18 cellular contexts compared by ENCODE assay signal in the genomic region with DNA sequence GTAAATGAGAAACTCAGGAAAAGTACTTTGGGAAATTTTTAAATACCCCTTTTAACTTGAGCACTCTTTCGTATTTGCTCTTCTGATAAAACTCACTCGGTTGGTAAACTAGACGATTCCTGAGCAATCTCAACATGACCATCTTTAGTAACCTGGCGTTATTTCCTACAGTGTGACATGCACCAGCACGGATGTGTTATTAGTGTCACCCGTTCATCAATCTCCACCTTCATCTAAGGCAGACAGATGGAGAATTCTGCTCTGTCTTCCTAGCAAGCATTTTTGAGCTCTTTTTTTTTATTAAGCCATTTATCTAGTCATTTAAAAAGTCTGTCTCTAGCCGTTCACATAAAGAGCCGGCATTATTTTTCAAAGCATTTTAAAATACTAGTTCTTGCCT.
"Had no signal": no experiment of that assay in that cellular context is flagged by ENCODE, and none has a peak within 500 bp of the region (broad histone marks: within the 10 kb centered on the region; RNA-seq: fewer than 3 reads in every experiment).

No MANE protein-coding gene starts in this region.

- H3K36me3 ChIP-seq: lower lobe of right lung, thyroid gland had no signal

- H3K9me3 Mint-ChIP-seq: activated naive CD4-positive, alpha-beta T cell treated with anti-CD3 and anti-CD28 coated beads, Interleukin-2, amount 50 U/mL, for 72 hours; activated T-helper 1 cell treated with anti-CD3 and anti-CD28 coated beads, Interleukin-12 subunit alpha, Interleukin-12 subunit beta, Interleukin-2, Interleukin-4 antibody, amounts not matched to agents 30 ng/mL and 10 ng/mL and 1 ng/mL, durations not matched to agents 14 hours and 24 hours and 36 hours; nephron progenitor cell; T-helper 1 cell treated with Interleukin-12 subunit alpha and Interleukin-12 subunit beta and Interleukin-4 antibody, amounts not matched to agents 30 μg/mL and 1 μg/mL, for 36 hours had no signal

- H3K27ac ChIP-seq: lower lobe of right lung, thyroid gland had no signal

- H3K27me3 Mint-ChIP-seq: progenitor cell of endocrine pancreas had no signal

- H3K9me3 ChIP-seq: lower lobe of right lung, thyroid gland had no signal

- H3K27ac Mint-ChIP-seq: activated naive CD4-positive, alpha-beta T cell treated with anti-CD3 and anti-CD28 coated beads, Interleukin-2, amount 50 U/mL, for 72 hours; activated T-helper 1 cell treated with anti-CD3 and anti-CD28 coated beads, Interleukin-12 subunit alpha, Interleukin-12 subunit beta, Interleukin-2, Interleukin-4 antibody, amounts not matched to agents 30 ng/mL and 10 ng/mL and 1 ng/mL, durations not matched to agents 14 hours and 24 hours and 36 hours; nephron progenitor cell; progenitor cell of endocrine pancreas; T-helper 1 cell treated with Interleukin-12 subunit alpha and Interleukin-12 subunit beta and Interleukin-4 antibody, amounts not matched to agents 30 μg/mL and 1 μg/mL, for 36 hours had no signal

- DNase-seq: activated CD4-positive, alpha-beta T cell treated with anti-CD3 and anti-CD28 coated beads, Interleukin-2, amount 50 U/mL, for 48 hours; activated gamma-delta T cell treated with Interleukin-2 at 50 U/mL for 16 hours; activated T-cell treated with anti-CD3 and anti-CD28 coated beads for 4 hours; amniotic stem cell; erythroblast; hypothalamus; lower lobe of right lung; midbrain; nephron progenitor cell; stimulated activated CD4-positive, alpha-beta T cell treated with anti-CD3 and anti-CD28 coated beads, Interleukin-12 subunit alpha, Interleukin-12 subunit beta, amount 100 ng/mL, for 4 hours; stimulated activated CD4-positive, alpha-beta T cell treated with anti-CD3 and anti-CD28 coated beads, Interleukin-1b, Interleukin-23, amount 100 ng/mL, for 48 hours; stimulated activated CD8-positive, alpha-beta memory T cell treated with anti-CD3 and anti-CD28 coated beads, Interleukin-4, amount 100 ng/mL, for 48 hours; stimulated activated naive CD4-positive, alpha-beta T cell; thyroid gland had no signal

- ATAC-seq: activated naive CD4-positive, alpha-beta T cell treated with anti-CD3 and anti-CD28 coated beads, Interleukin-2, amount 50 U/mL, for 72 hours; lower lobe of right lung had no signal

- H3K4me3 Mint-ChIP-seq: activated T-helper 1 cell treated with anti-CD3 and anti-CD28 coated beads, Interleukin-12 subunit alpha, Interleukin-12 subunit beta, Interleukin-2, Interleukin-4 antibody, amounts not matched to agents 30 ng/mL and 10 ng/mL and 1 ng/mL, durations not matched to agents 14 hours and 24 hours and 36 hours; nephron progenitor cell; T-helper 1 cell treated with Interleukin-12 subunit alpha and Interleukin-12 subunit beta and Interleukin-4 antibody, amounts not matched to agents 30 μg/mL and 1 μg/mL, for 36 hours had no signal

- H3K27me3 ChIP-seq: thyroid gland had no signal

- H3K36me3 Mint-ChIP-seq: activated naive CD4-positive, alpha-beta T cell treated with anti-CD3 and anti-CD28 coated beads, Interleukin-2, amount 50 U/mL, for 72 hours had no signal

- H3K4me3 ChIP-seq: lower lobe of right lung, thyroid gland had no signal
